In genomic region chr7:135793841-135794240, GRCh38 we compare ENCODE assay signal across 8 cellular contexts. TPM values are rescaled to one million over a fixed set of nuclear protein-coding genes. Genes with fewer than 3 reads are reported as not detected.
"Had no signal": no experiment of that assay in that cellular context is flagged by ENCODE, and none has a peak within 500 bp of the region (broad histone marks: within the 10 kb centered on the region; RNA-seq: fewer than 3 reads in every experiment).

No MANE protein-coding gene starts in this region.

- H2AFZ ChIP-seq: GM23338 had no signal

- H3K4me1 Mint-ChIP-seq: GM23338 had no signal

- FAIRE-seq: HTR-8/SVneo had no signal

- ATAC-seq: GM23338, HCT116 had no signal

- H3K36me3 ChIP-seq: HAP-1 had no signal

- H3K4me3 ChIP-seq: GM23338, HAP-1 had no signal

- H3K27ac Mint-ChIP-seq: GM23338, HFFc6 had no signal

- H3K9me3 Mint-ChIP-seq: HFFc6 had no signal

- DNase-seq: H7, HFFc6, IMR-90 had no signal

- H3K4me1 ChIP-seq: HAP-1 had no signal

- H3K9me3 ChIP-seq: HAP-1 had no signal

- H3K4me3 Mint-ChIP-seq: GM23338, HFFc6 had no signal

- H3K4me2 ChIP-seq: GM23338 had no signal

RNA-seq across cellular contexts. Expression of gene FAM180A, which starts 45.2 kb away (rescaled TPM):
- total RNA-seq: GM23338, H7, HT-29 had no signal
- polyA plus RNA-seq: GM23338 had no signal
